ENCODE assay signal across 8 cellular contexts in the genomic region with DNA sequence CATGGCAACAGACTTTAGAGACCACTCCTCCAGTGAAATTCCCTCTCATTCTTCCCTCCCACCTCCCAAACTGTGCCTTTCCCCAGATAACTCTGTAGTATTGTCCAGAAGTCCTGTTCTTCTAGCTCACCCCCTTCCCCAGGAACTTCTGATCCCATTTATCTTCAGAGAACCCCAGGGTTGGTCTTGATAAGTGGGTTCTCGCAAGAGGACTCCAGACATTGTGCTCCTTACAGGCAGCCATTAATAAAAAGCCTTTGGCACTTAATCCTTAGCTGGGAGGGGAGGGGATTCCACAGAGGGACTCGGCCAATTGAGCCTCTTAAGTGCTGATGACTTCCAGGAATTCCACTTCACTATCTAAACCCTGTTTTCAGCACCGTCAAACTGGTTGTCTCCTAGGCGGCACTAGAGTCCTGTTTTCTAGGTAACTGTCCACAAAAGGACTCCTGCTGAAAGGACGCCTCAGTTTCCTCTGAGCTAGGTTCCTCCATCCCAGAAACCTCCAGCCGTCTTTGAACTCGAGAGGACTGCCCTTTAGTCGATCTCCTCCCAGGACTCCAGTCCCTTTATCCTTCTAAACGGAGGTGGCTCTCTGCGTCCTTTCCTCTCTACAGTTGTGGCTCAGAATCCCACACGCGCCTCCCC. TPM values are rescaled to one million over a fixed set of nuclear protein-coding genes. Genes with fewer than 3 reads are reported as not detected.
A peak's percentile ranks its signal among the peaks of the same experiment; 100 is the strongest.
DNase-seq lines count a peak whose midpoint lies in the region; ATAC-seq and TF ChIP-seq lines count a peak whose summit lies in the region.

No MANE protein-coding gene starts in this region.

- H3K36me3 Mint-ChIP-seq in Caco-2 (ENCODE audit: insufficient read depth, unreplicated experiment) = peaks cover 27% of the 10 kb centered on the region
- peaks cover 5% of the 10 kb centered on the region for H3K36me3 Mint-ChIP-seq in MCF 10A (ENCODE audit: insufficient read depth, unreplicated experiment)

- no peaks in the 10 kb centered on the region for H3K9me3 Mint-ChIP-seq in Caco-2 (ENCODE audit: unreplicated experiment)
- H3K9me3 Mint-ChIP-seq in MCF 10A (ENCODE audit: unreplicated experiment) = no peaks in the 10 kb centered on the region

- peak overlapping the region; percentile 73 for H3K4me2 ChIP-seq in MM.1S (ENCODE audit: low read depth, low read length)

- peaks cover 2% of the 10 kb centered on the region; the same call in 1 of the 2 replicates for H3K27me3 ChIP-seq in Caco-2 (replicated peaks; ENCODE audit: control insufficient read depth, insufficient read depth, low read length)
- peaks cover 33% of the 10 kb centered on the region for H3K27me3 ChIP-seq in MM.1S (replicated peaks; ENCODE audit: insufficient read depth, low read length)

- H3K27me3 Mint-ChIP-seq in Caco-2 (ENCODE audit: insufficient read depth, unreplicated experiment) (peaks cover 14% of the 10 kb centered on the region), MCF 10A (ENCODE audit: insufficient read depth, unreplicated experiment) (no peaks in the 10 kb centered on the region)

- ATAC-seq in HG02970 (IDR thresholded peaks at IDR 0.05; ENCODE audit: low FRiP score, unreplicated experiment) (no peak), HG02973 (IDR thresholded peaks at IDR 0.05; ENCODE audit: unreplicated experiment) (no peak)

- H4K20me1 ChIP-seq in MM.1S (ENCODE audit: insufficient read depth, low read length) = no peaks in the 10 kb centered on the region

- peaks cover 54% of the 10 kb centered on the region for H3K4me1 ChIP-seq in Caco-2
- H3K4me1 ChIP-seq in MM.1S (ENCODE audit: low read length) = peaks cover 41% of the 10 kb centered on the region

- peaks cover 41% of the 10 kb centered on the region for H3F3A ChIP-seq in MM.1S (ENCODE audit: insufficient read depth, low read length)

- intact Hi-C loops in Caco-2 (cut with micrococcal nuclease; ENCODE audit: unreplicated experiment) = loop anchor here (1.0 to 5.0 kb wide), 3 partner anchors 11 to 296 kb away; a partner anchor contains a TSS
- intact Hi-C loops in MCF 10A (cut with micrococcal nuclease) = no loop called here

- H3K4me1 Mint-ChIP-seq in Caco-2 (ENCODE audit: low read depth, unreplicated experiment) (peaks cover 50% of the 10 kb centered on the region), MCF 10A (ENCODE audit: insufficient read depth, unreplicated experiment) (peaks cover 46% of the 10 kb centered on the region)

- H3K27ac Mint-ChIP-seq in Caco-2 (ENCODE audit: unreplicated experiment) = peak overlapping the region; percentile 72
- peak overlapping the region; percentile 69 for H3K27ac Mint-ChIP-seq in MCF 10A (ENCODE audit: low read depth, unreplicated experiment)

- peak overlapping the region; percentile 87 for H3K4me3 Mint-ChIP-seq in Caco-2 (ENCODE audit: unreplicated experiment)
- H3K4me3 Mint-ChIP-seq in MCF 10A (ENCODE audit: unreplicated experiment) = peak overlapping the region; percentile 79

- BruUV-seq in Caco-2 (replicated peaks; lab: Mats Ljungman, UMichigan) (TSS peak; percentile 65), MCF 10A (replicated peaks; lab: Mats Ljungman, UMichigan) (no TSS peak)

- peak in 1 of 2 experiments; percentile 62 for DNase-seq in Caco-2
- DNase-seq in MM.1S = no peak
- no peak for DNase-seq in MCF 10A (ENCODE audit: unreplicated experiment)
- DNase-seq in lung microvascular endothelial cell (ENCODE audit: low read depth in 2 of 2) = peak; percentile 36 to 44
- no peak for DNase-seq in activated CD4-positive, CD25-positive, alpha-beta regulatory T cell (lab: John Stamatoyannopoulos, UW)
- no peak for DNase-seq in AML-193 (lab: John Stamatoyannopoulos, UW)

- H3K9me2 ChIP-seq in MM.1S (replicated peaks; ENCODE audit: insufficient read depth, low read length) = no peaks in the 10 kb centered on the region

- H3K9ac ChIP-seq in MM.1S (ENCODE audit: low read length) = peak overlapping the region; percentile 2; the same call in 1 of the 2 replicates

- no peaks in the 10 kb centered on the region for H3K79me2 ChIP-seq in MM.1S (ENCODE audit: low read length)

- POLR2A ChIA-PET in Caco-2 (lab: Charles Lee) = interaction anchor here (0.7 to 2.1 kb wide), 7 partner anchors 11 to 174 kb away, joined by 4 to 10 read pairs (median 5); a partner anchor contains a TSS
- POLR2A ChIA-PET in MCF 10A (lab: Yijun Ruan, JAX) = interaction anchor here (0.5 to 6.5 kb wide), 29 partner anchors 8 to 660 kb away, joined by 3 to 94 read pairs (median 6); a partner anchor contains a TSS

- H3K4me3 ChIP-seq in Caco-2 (ENCODE audit: low read depth, low read length) (peak overlapping the region; percentile 24), MM.1S (ENCODE audit: low read length) (peak overlapping the region; percentile 57)

- CTCF ChIA-PET in Caco-2 (lab: Charles Lee) = interaction anchor here (0.6 to 4.3 kb wide), 26 partner anchors 11 to 760 kb away, joined by 3 to 45 read pairs (median 5); a partner anchor contains a TSS
- CTCF ChIA-PET in MCF 10A (lab: Yijun Ruan, JAX) = interaction anchor here (0.5 to 4.0 kb wide), 16 partner anchors 9 to 305 kb away, joined by 3 to 40 read pairs (median 4); a partner anchor contains a TSS

- TF ChIP-seq CTCF in Caco-2 (IDR thresholded peaks at IDR 0.05; ENCODE audit: insufficient read depth in 1 of 2, low read depth in 1 of 2, low read length in 1 of 2, severe bottlenecking in 1 of 2, unreplicated experiment in 1 of 2) = peak in 1 of 2 experiments; percentile 12
- no peak for TF ChIP-seq CTCF in MM.1S (IDR thresholded peaks at IDR 0.05; ENCODE audit: low read length)
- no peak for TF ChIP-seq CTCF in MCF 10A (IDR thresholded peaks at IDR 0.05; ENCODE audit: unreplicated experiment)

- peak overlapping the region; percentile 66 for H2AFZ ChIP-seq in MM.1S (ENCODE audit: low read length)

- H3K27ac ChIP-seq in MM.1S (ENCODE audit: low read length) = no peak overlapping the region; the same call in 1 of the 2 replicates

- H3K9me3 ChIP-seq in Caco-2 = no peaks in the 10 kb centered on the region
- H3K9me3 ChIP-seq in MM.1S (replicated peaks; ENCODE audit: insufficient read depth, low read length) = no peaks in the 10 kb centered on the region

- no peaks in the 10 kb centered on the region for H3K36me3 ChIP-seq in Caco-2 (ENCODE audit: control insufficient read depth, insufficient read depth, low read length)
- H3K36me3 ChIP-seq in MM.1S (replicated peaks; ENCODE audit: insufficient read depth, low read length) = no peaks in the 10 kb centered on the region

RNA-seq across cellular contexts. Expression of a gene that starts 2.0 kb away (rescaled TPM):
- total RNA-seq in Caco-2 (2022) (25.5 and 30.8 TPM in 2 replicates), MCF 10A (2022) (76.4 and 103 TPM in 2 replicates), lung microvascular endothelial cell (13.7 and 54.4 TPM in 2 replicates)

RNA-seq across cellular contexts. Expression of a gene that starts 26.5 kb away (rescaled TPM):
- 81.6 and 82.6 TPM in 2 replicates for total RNA-seq in Caco-2 (2022)
- total RNA-seq in MCF 10A (2022) = 41.5 and 44.0 TPM in 2 replicates
- total RNA-seq in lung microvascular endothelial cell = 25.1 and 28.2 TPM in 2 replicates

Comparison
In these comparisons a context has a peak if more than half of its experiments do, and no peak if none do; other contexts are left out.
1. DNase-seq: peak in lung microvascular endothelial cell (2 of 2); none in MM.1S (single experiment), MCF 10A (single experiment), activated CD4-positive, CD25-positive, alpha-beta regulatory T cell (0 of 4) and AML-193 (0 of 2).